In genomic region chr4:36224969-36225903, GRCh38 we compare ENCODE assay signal across 13 cellular contexts. TPM values are rescaled to one million over a fixed set of nuclear protein-coding genes. Genes with fewer than 3 reads are reported as not detected.
DNase-seq lines count a peak whose midpoint lies in the region.
"Had no signal": no experiment of that assay in that cellular context is flagged by ENCODE, and none has a peak within 500 bp of the region (broad histone marks: within the 10 kb centered on the region; RNA-seq: fewer than 3 reads in every experiment).

No MANE protein-coding gene starts in this region.

- no peak for DNase-seq in activated CD4-positive, alpha-beta T cell treated with anti-CD3 and anti-CD28 coated beads, Interleukin-2, amount 10 ng/mL, durations not matched to agents 24 days and 14 days
- no peak for DNase-seq in activated CD4-positive, alpha-beta T cell treated with anti-CD3 and anti-CD28 coated beads, Interleukin-2, amount 50 U/mL, for 4 hours
- DNase-seq in NCI-H526 treated with DMSO at 0.1 percent for 48 hours (lab: John Stamatoyannopoulos, UW): peak; percentile 37
- no peak for DNase-seq in immature natural killer cell
- DNase-seq in substantia nigra (lab: John Stamatoyannopoulos, UW): peak in 20 of 49 donors; percentile 7 to 46 (median 30)
- DNase-seq in NCI-H774 (lab: John Stamatoyannopoulos, UW): no peak
- DNase-seq in NOMO-1 (lab: John Stamatoyannopoulos, UW; ENCODE audit: unreplicated experiment in 2 of 2): no peak
- no peak for DNase-seq in T1000 (lab: John Stamatoyannopoulos, UW)
- DNase-seq: NCI-H1417 treated with DMSO at 0.1 percent for 48 hours; NK-92 treated with Interleukin-12 subunit alpha and Interleukin-12 subunit beta, amount 100 ng/mL, for 24 hours; trophoblast cell had no signal

- peak overlapping the region; percentile 89 for H3K27ac ChIP-seq in substantia nigra (ENCODE audit: low read depth, low read length, poor library complexity, severe bottlenecking)
- H3K27ac ChIP-seq: esophagus muscularis mucosa had no signal

- no peaks in the 10 kb centered on the region for H3K9me3 Mint-ChIP-seq in activated CD4-positive, alpha-beta T cell treated with anti-CD3 and anti-CD28 coated beads, Interleukin-2, amount 10 ng/mL, durations not matched to agents 24 days and 14 days
- no peaks in the 10 kb centered on the region for H3K9me3 Mint-ChIP-seq in immature natural killer cell

- peaks cover 36% of the 10 kb centered on the region for H3K36me3 Mint-ChIP-seq in activated CD4-positive, alpha-beta T cell treated with anti-CD3 and anti-CD28 coated beads, Interleukin-2, amount 10 ng/mL, durations not matched to agents 24 days and 14 days (ENCODE audit: low read depth)
- H3K36me3 Mint-ChIP-seq in immature natural killer cell: peaks cover 3 to 16% (median 7%) of the 10 kb centered on the region in 3 donors

- peaks cover 27% of the 10 kb centered on the region for H3K4me1 Mint-ChIP-seq in activated CD4-positive, alpha-beta T cell treated with anti-CD3 and anti-CD28 coated beads, Interleukin-2, amount 10 ng/mL, durations not matched to agents 24 days and 14 days
- peaks cover 81 to 100% of the 10 kb centered on the region in 2 donors for H3K4me1 Mint-ChIP-seq in immature natural killer cell

- no peaks in the 10 kb centered on the region for H3K27me3 Mint-ChIP-seq in activated CD4-positive, alpha-beta T cell treated with anti-CD3 and anti-CD28 coated beads, Interleukin-2, amount 10 ng/mL, durations not matched to agents 24 days and 14 days
- no peaks in the 10 kb centered on the region for H3K27me3 Mint-ChIP-seq in immature natural killer cell (ENCODE audit: low read depth in 3 of 3)

- peak overlapping the region; percentile 5 for H3K4me3 Mint-ChIP-seq in activated CD4-positive, alpha-beta T cell treated with anti-CD3 and anti-CD28 coated beads, Interleukin-2, amount 10 ng/mL, durations not matched to agents 24 days and 14 days
- H3K4me3 Mint-ChIP-seq in immature natural killer cell: peak overlapping the region; percentile 44 to 72 (median 66)

- intact Hi-C loops in activated CD4-positive, alpha-beta T cell treated with anti-CD3 and anti-CD28 coated beads, Interleukin-2, amount 10 ng/mL, durations not matched to agents 24 days and 14 days (cut with micrococcal nuclease): no loop called here

- H3K27ac Mint-ChIP-seq in activated CD4-positive, alpha-beta T cell treated with anti-CD3 and anti-CD28 coated beads, Interleukin-2, amount 10 ng/mL, durations not matched to agents 24 days and 14 days: peak overlapping the region; percentile 22
- H3K27ac Mint-ChIP-seq in immature natural killer cell: peak overlapping the region; percentile 61 to 81 (median 70)

RNA-seq across cellular contexts. Expression of gene ARAP2, which starts 19.1 kb away (rescaled TPM):
- 45.3 and 45.4 TPM in 2 replicates for total RNA-seq in activated CD4-positive, alpha-beta T cell treated with anti-CD3 and anti-CD28 coated beads, Interleukin-2, amount 10 ng/mL, durations not matched to agents 24 days and 14 days
- polyA plus RNA-seq in immature natural killer cell: 10 to 100 TPM; 34.7 to 62.7 (median 38.9) TPM

RNA-seq across cellular contexts. Expression of gene DTHD1, which starts 56.2 kb away (rescaled TPM):
- 0.49 and 0.95 TPM in 2 replicates for total RNA-seq in activated CD4-positive, alpha-beta T cell treated with anti-CD3 and anti-CD28 coated beads, Interleukin-2, amount 10 ng/mL, durations not matched to agents 24 days and 14 days
- polyA plus RNA-seq in immature natural killer cell: 10 to 100 TPM in 2 of 3 donors, 1 to 10 TPM in 1; 7.4 to 30.0 (median 15.6) TPM
- total RNA-seq: A673 had no signal
